Comparison of ENCODE assay signal across 20 cellular contexts in the genomic region with DNA sequence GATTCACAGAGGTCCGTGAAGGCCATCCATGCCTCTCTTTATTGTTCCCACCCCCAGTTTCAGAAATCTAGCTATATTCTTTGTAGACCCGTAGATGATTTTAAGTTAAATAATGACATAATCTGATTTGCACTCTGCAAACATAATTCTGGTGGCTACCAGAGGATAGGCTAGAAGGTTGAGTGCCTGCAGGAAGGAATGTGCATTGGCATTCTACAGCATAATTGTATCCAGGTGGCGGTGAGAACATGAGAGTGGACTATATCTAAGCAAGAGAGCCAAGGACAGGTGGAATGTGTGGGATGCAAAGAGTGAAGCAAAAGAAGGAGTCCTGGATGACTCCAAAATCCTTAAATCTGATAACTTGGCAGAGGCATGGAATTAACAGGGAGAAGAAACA.
"Had no signal": no experiment of that assay in that cellular context is flagged by ENCODE, and none has a peak within 500 bp of the region (broad histone marks: within the 10 kb centered on the region; RNA-seq: fewer than 3 reads in every experiment).

No MANE protein-coding gene starts in this region.

- H3K4me3 Mint-ChIP-seq: activated naive CD8-positive, alpha-beta T cell treated with anti-CD3 and anti-CD28 coated beads, Interleukin-2, amount 10 ng/mL, durations not matched to agents 7 days and 5 days; natural killer cell treated with Interleukin-12 subunit alpha and Interleukin-12 subunit beta and Interleukin-15 and Interleukin-18, amount 100 ng/mL, for 72 hours; T-helper 2 cell treated with Interferon-gamma antibody and Interleukin-4, amounts not matched to agents 5 μg/mL and 100 μg/mL, for 36 hours had no signal

- DNase-seq: activated CD4-positive, alpha-beta T cell treated with anti-CD3 and anti-CD28 coated beads, Interleukin-2, amount 50 U/mL, for 4 hours; activated naive CD4-positive, alpha-beta T cell; activated naive CD8-positive, alpha-beta T cell treated with anti-CD3 and anti-CD28 coated beads, Interleukin-2, amount 10 ng/mL, durations not matched to agents 7 days and 5 days; activated T-cell treated with anti-CD3 and anti-CD28 coated beads for 4 hours; anterior cingulate cortex; cerebellar nuclear complex; dorsolateral prefrontal cortex; foreskin melanocyte; head of caudate nucleus; kidney glomerular epithelial cell; occipital lobe; stimulated activated CD4-positive, alpha-beta T cell treated with anti-CD3 and anti-CD28 coated beads, Interleukin-4, amount 100 ng/mL, for 4 hours; stimulated activated CD8-positive, alpha-beta memory T cell treated with anti-CD3 and anti-CD28 coated beads, Interleukin-4, amount 100 ng/mL, for 48 hours; stimulated activated naive CD4-positive, alpha-beta T cell treated with Interleukin-2 at 50 U/mL for 16 hours had no signal

- H3K27me3 Mint-ChIP-seq: activated naive CD8-positive, alpha-beta T cell treated with anti-CD3 and anti-CD28 coated beads, Interleukin-2, amount 10 ng/mL, durations not matched to agents 7 days and 5 days; natural killer cell treated with Interleukin-12 subunit alpha and Interleukin-12 subunit beta and Interleukin-15 and Interleukin-18, amount 100 ng/mL, for 72 hours had no signal

- ATAC-seq: esophagus mucosa; natural killer cell treated with Interleukin-12 subunit alpha and Interleukin-12 subunit beta and Interleukin-15 and Interleukin-18, amount 100 ng/mL, for 72 hours had no signal

- H3K27me3 ChIP-seq: right atrium auricular region, suprapubic skin had no signal

- H3K9me3 ChIP-seq: right atrium auricular region, suprapubic skin had no signal

- H3K36me3 ChIP-seq: right atrium auricular region, suprapubic skin had no signal

- H3K4me2 ChIP-seq: smooth muscle cell had no signal

- H3K4me1 Mint-ChIP-seq: activated naive CD8-positive, alpha-beta T cell treated with anti-CD3 and anti-CD28 coated beads, Interleukin-2, amount 10 ng/mL, durations not matched to agents 7 days and 5 days had no signal

- H3K4me1 ChIP-seq: right atrium auricular region had no signal

- H3K4me3 ChIP-seq: dorsolateral prefrontal cortex, right atrium auricular region, smooth muscle cell, suprapubic skin had no signal

- H3K36me3 Mint-ChIP-seq: activated naive CD8-positive, alpha-beta T cell treated with anti-CD3 and anti-CD28 coated beads, Interleukin-2, amount 10 ng/mL, durations not matched to agents 7 days and 5 days; natural killer cell treated with Interleukin-12 subunit alpha and Interleukin-12 subunit beta and Interleukin-15 and Interleukin-18, amount 100 ng/mL, for 72 hours had no signal

- H3K27ac Mint-ChIP-seq: activated naive CD8-positive, alpha-beta T cell treated with anti-CD3 and anti-CD28 coated beads, Interleukin-2, amount 10 ng/mL, durations not matched to agents 7 days and 5 days; natural killer cell treated with Interleukin-12 subunit alpha and Interleukin-12 subunit beta and Interleukin-15 and Interleukin-18, amount 100 ng/mL, for 72 hours; T-helper 2 cell treated with Interferon-gamma antibody and Interleukin-4, amounts not matched to agents 5 μg/mL and 100 μg/mL, for 36 hours had no signal

- H3K27ac ChIP-seq: dorsolateral prefrontal cortex, right atrium auricular region, suprapubic skin had no signal

- H3K9me3 Mint-ChIP-seq: activated naive CD8-positive, alpha-beta T cell treated with anti-CD3 and anti-CD28 coated beads, Interleukin-2, amount 10 ng/mL, durations not matched to agents 7 days and 5 days; T-helper 2 cell treated with Interferon-gamma antibody and Interleukin-4, amounts not matched to agents 5 μg/mL and 100 μg/mL, for 36 hours had no signal
